19 cellular contexts compared by ENCODE assay signal in the genomic region with DNA sequence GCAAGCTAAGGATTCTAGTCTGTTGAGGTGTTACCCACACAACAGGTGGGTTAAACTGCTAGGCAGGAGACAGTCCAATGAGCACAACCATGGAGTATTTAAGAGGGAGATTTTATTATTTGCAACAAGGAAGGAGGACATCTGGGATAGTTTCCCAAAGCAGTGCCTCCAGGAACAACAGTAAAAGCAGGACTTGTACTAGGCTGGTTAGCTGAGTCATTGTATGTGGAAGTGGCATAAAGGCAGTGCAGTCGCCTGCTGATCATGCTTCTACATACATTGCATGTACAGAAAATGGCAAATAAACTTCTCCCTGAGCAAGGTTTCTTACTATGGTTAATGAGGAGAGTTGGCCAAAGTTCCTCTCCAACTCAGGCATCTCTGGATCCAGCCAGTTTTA. TPM values are rescaled to one million over a fixed set of nuclear protein-coding genes. Genes with fewer than 3 reads are reported as not detected.
"Had no signal": no experiment of that assay in that cellular context is flagged by ENCODE, and none has a peak within 500 bp of the region (broad histone marks: within the 10 kb centered on the region; RNA-seq: fewer than 3 reads in every experiment).

No MANE protein-coding gene starts in this region.

- H3K36me3 Mint-ChIP-seq: mesothelial cell of epicardium; stimulated activated effector memory CD8-positive, alpha-beta T cell treated with anti-CD3 and anti-CD28 coated beads, Interleukin-12 subunit alpha, Interleukin-12 subunit beta, amount 100 ng/mL, for 72 hours; WTC11 had no signal

- H3K27ac ChIP-seq: gastrocnemius medialis, heart left ventricle, uterus had no signal

- H3K4me1 ChIP-seq: gastrocnemius medialis, heart left ventricle, uterus had no signal

- ATAC-seq: activated naive CD4-positive, alpha-beta T cell treated with anti-CD3 and anti-CD28 coated beads, Interleukin-2, amount 50 U/mL, for 72 hours; gastrocnemius medialis; heart left ventricle; stimulated activated effector memory CD8-positive, alpha-beta T cell treated with anti-CD3 and anti-CD28 coated beads, Interleukin-12 subunit alpha, Interleukin-12 subunit beta, amount 100 ng/mL, for 72 hours; WTC11 had no signal

- H3K9me3 Mint-ChIP-seq: endodermal cell; immature natural killer cell; mesothelial cell of epicardium; stimulated activated effector memory CD8-positive, alpha-beta T cell treated with anti-CD3 and anti-CD28 coated beads, Interleukin-12 subunit alpha, Interleukin-12 subunit beta, amount 100 ng/mL, for 72 hours; WTC11 had no signal

- H3K4me1 Mint-ChIP-seq: mesothelial cell of epicardium had no signal

- H3K36me3 ChIP-seq: gastrocnemius medialis, heart left ventricle, uterus had no signal

- H3K27ac Mint-ChIP-seq: endodermal cell; immature natural killer cell; mesothelial cell of epicardium; stimulated activated effector memory CD8-positive, alpha-beta T cell treated with anti-CD3 and anti-CD28 coated beads, Interleukin-12 subunit alpha, Interleukin-12 subunit beta, amount 100 ng/mL, for 72 hours; WTC11 had no signal

- H3K27me3 ChIP-seq: gastrocnemius medialis, heart left ventricle, uterus had no signal

- H3K9me3 ChIP-seq: gastrocnemius medialis, heart left ventricle, uterus had no signal

- H3K4me3 ChIP-seq: gastrocnemius medialis, heart left ventricle, uterus had no signal

- DNase-seq: activated CD4-positive, alpha-beta T cell treated with anti-CD3 and anti-CD28 coated beads for 48 hours; activated CD8-positive, alpha-beta memory T cell treated with anti-CD3 and anti-CD28 coated beads, Interleukin-2, amount 50 U/mL, for 48 hours; activated gamma-delta T cell; activated T-cell treated with anti-CD3 and anti-CD28 coated beads, Interleukin-2, amount 50 U/mL, for 72 hours; anterior cingulate cortex; cerebellar nuclear complex; endodermal cell; gastrocnemius medialis; heart left ventricle; immature natural killer cell; retina; T-helper 2 cell; uterus had no signal

- H3K4me3 Mint-ChIP-seq: endodermal cell; immature natural killer cell; mesothelial cell of epicardium; stimulated activated effector memory CD8-positive, alpha-beta T cell treated with anti-CD3 and anti-CD28 coated beads, Interleukin-12 subunit alpha, Interleukin-12 subunit beta, amount 100 ng/mL, for 72 hours; WTC11 had no signal

- FAIRE-seq: TTC549 had no signal

RNA-seq across cellular contexts. Expression of gene CYTIP, which starts 46.1 kb away (rescaled TPM):
- total RNA-seq: dermis microvascular lymphatic vessel endothelial cell, mesothelial cell of epicardium had no signal
